Comparison of ENCODE assay signal across 22 cellular contexts in genomic region chr4:14863420-14864364, GRCh38.
DNase-seq lines count a peak whose midpoint lies in the region; ATAC-seq and TF ChIP-seq lines count a peak whose summit lies in the region.
"Had no signal": no experiment of that assay in that cellular context is flagged by ENCODE, and none has a peak within 500 bp of the region (broad histone marks: within the 10 kb centered on the region; RNA-seq: fewer than 3 reads in every experiment).

No MANE protein-coding gene starts in this region.

- no peaks in the 10 kb centered on the region for H3K79me2 ChIP-seq in neural progenitor cell (ENCODE audit: low read depth)
- H3K79me2 ChIP-seq: parathyroid adenoma had no signal

- H3K4me3 Mint-ChIP-seq in MCF 10A (ENCODE audit: unreplicated experiment): no peak overlapping the region
- no peak overlapping the region for H3K4me3 Mint-ChIP-seq in neural progenitor cell
- H3K4me3 Mint-ChIP-seq in WTC11: no peak overlapping the region
- H3K4me3 Mint-ChIP-seq: activated CD4-positive, alpha-beta T cell treated with anti-CD3 and anti-CD28 coated beads, Interleukin-2, amount 10 ng/mL, durations not matched to agents 24 days and 14 days; stimulated activated naive CD8-positive, alpha-beta T cell treated with anti-CD3 and anti-CD28 coated beads, Interleukin-15, amount 100 ng/mL, for 72 hours had no signal

- H3K4me1 Mint-ChIP-seq in MCF 10A (ENCODE audit: insufficient read depth, unreplicated experiment): peaks cover 6% of the 10 kb centered on the region
- H3K4me1 Mint-ChIP-seq in neural progenitor cell: peaks cover 38% of the 10 kb centered on the region
- H3K4me1 Mint-ChIP-seq in WTC11: peaks cover 8% of the 10 kb centered on the region
- H3K4me1 Mint-ChIP-seq: activated CD4-positive, alpha-beta T cell treated with anti-CD3 and anti-CD28 coated beads, Interleukin-2, amount 10 ng/mL, durations not matched to agents 24 days and 14 days; stimulated activated naive CD8-positive, alpha-beta T cell treated with anti-CD3 and anti-CD28 coated beads, Interleukin-15, amount 100 ng/mL, for 72 hours had no signal

- peak overlapping the region; percentile 48 to 54 for H3K27ac ChIP-seq in breast epithelium
- H3K27ac ChIP-seq in neural progenitor cell: peak overlapping the region; percentile 33
- H3K27ac ChIP-seq in transverse colon: peak overlapping the region; percentile 35 to 80 (median 60)
- H3K27ac ChIP-seq: 22Rv1, BLaER1, epithelial cell of prostate, HL-60, parathyroid adenoma had no signal

- no peaks in the 10 kb centered on the region for H3K27me3 ChIP-seq in breast epithelium
- H3K27me3 ChIP-seq in neural progenitor cell: peaks cover 37% of the 10 kb centered on the region
- peaks cover 6% of the 10 kb centered on the region for H3K27me3 ChIP-seq in transverse colon
- H3K27me3 ChIP-seq: BLaER1 had no signal

- no peaks in the 10 kb centered on the region for H3K9me3 ChIP-seq in breast epithelium
- H3K9me3 ChIP-seq in neural progenitor cell (ENCODE audit: low read depth): no peaks in the 10 kb centered on the region
- H3K9me3 ChIP-seq in transverse colon: no peaks in the 10 kb centered on the region
- H3K9me3 ChIP-seq: BLaER1 had no signal

- CTCF ChIA-PET in MCF 10A (lab: Yijun Ruan, JAX) (interaction anchor here (0.5 kb wide), 2 partner anchors 26 to 112 kb away, joined by 3 read pairs; no protein-coding TSS in a partner anchor), WTC11 (lab: Charles Lee) (no interaction called here)

- no peak for TF ChIP-seq CTCF in breast epithelium (IDR thresholded peaks at IDR 0.05)
- TF ChIP-seq CTCF in MCF 10A (IDR thresholded peaks at IDR 0.05; ENCODE audit: unreplicated experiment): no peak
- TF ChIP-seq CTCF in neural progenitor cell (IDR thresholded peaks at IDR 0.05): no peak
- TF ChIP-seq CTCF in transverse colon (IDR thresholded peaks at IDR 0.05): no peak
- TF ChIP-seq CTCF in WTC11 (IDR thresholded peaks at IDR 0.05): no peak

- intact Hi-C loops in breast epithelium (cut with DNase I; ENCODE audit: low total_unique reads): no loop called here
- intact Hi-C loops in MCF 10A (cut with micrococcal nuclease): no loop called here
- intact Hi-C loops in transverse colon (cut with DNase I; ENCODE audit: low total_unique reads): no loop called here

- no peak for DNase-seq in breast epithelium (ENCODE audit: low spot score in 2 of 2)
- no peak for DNase-seq in MCF 10A (ENCODE audit: unreplicated experiment)
- peak; percentile 58 for DNase-seq in ecto neural progenitor cell (ENCODE audit: low spot score)
- DNase-seq in neural progenitor cell (ENCODE audit: low spot score): peak; percentile 85
- DNase-seq in transverse colon: no peak
- DNase-seq in WTC11 (ENCODE audit: low spot score): no peak
- no peak for DNase-seq in NCI-H2227 treated with DMSO at 0.1 percent for 48 hours (lab: John Stamatoyannopoulos, UW)
- DNase-seq: activated CD4-positive, alpha-beta T cell treated with anti-CD3 and anti-CD28 coated beads, Interleukin-2, amount 10 ng/mL, durations not matched to agents 24 days and 14 days; Calu3; EL; IMR-90; NCI-H1417 treated with DMSO at 0.1 percent for 48 hours; NCI-H2171 treated with DMSO at 0.1 percent for 48 hours; NCI-H526 treated with DMSO at 0.1 percent for 48 hours; stimulated activated naive CD8-positive, alpha-beta T cell treated with anti-CD3 and anti-CD28 coated beads, Interleukin-15, amount 100 ng/mL, for 72 hours had no signal

- H3K9ac ChIP-seq in neural progenitor cell: no peak overlapping the region
- H3K9ac ChIP-seq: BLaER1, parathyroid adenoma had no signal

- H3K36me3 ChIP-seq in breast epithelium (no peaks in the 10 kb centered on the region), neural progenitor cell (no peaks in the 10 kb centered on the region), transverse colon (no peaks in the 10 kb centered on the region)
- H3K36me3 ChIP-seq: BLaER1 had no signal

- H3K27ac Mint-ChIP-seq in MCF 10A (ENCODE audit: low read depth, unreplicated experiment) (no peak overlapping the region), neural progenitor cell (peak overlapping the region; percentile 48), WTC11 (no peak overlapping the region)
- H3K27ac Mint-ChIP-seq: activated CD4-positive, alpha-beta T cell treated with anti-CD3 and anti-CD28 coated beads, Interleukin-2, amount 10 ng/mL, durations not matched to agents 24 days and 14 days; stimulated activated naive CD8-positive, alpha-beta T cell treated with anti-CD3 and anti-CD28 coated beads, Interleukin-15, amount 100 ng/mL, for 72 hours had no signal

- POLR2A ChIA-PET in MCF 10A (lab: Yijun Ruan, JAX): no interaction called here
- POLR2A ChIA-PET in WTC11 (lab: Charles Lee): no interaction called here

- H3K4me2 ChIP-seq in neural progenitor cell: peak overlapping the region; percentile 62
- H3K4me2 ChIP-seq: BLaER1 had no signal

- ATAC-seq in GM18870 (IDR thresholded peaks at IDR 0.05; ENCODE audit: unreplicated experiment): no peak
- ATAC-seq in WTC11: no peak
- ATAC-seq: stimulated activated naive CD8-positive, alpha-beta T cell treated with anti-CD3 and anti-CD28 coated beads, Interleukin-15, amount 100 ng/mL, for 72 hours had no signal

- H3K4me3 ChIP-seq in breast epithelium (peak overlapping the region in 2 of 3 donors; percentile 24 to 56), neural progenitor cell (peak overlapping the region; percentile 16), transverse colon (no peak overlapping the region)
- H3K4me3 ChIP-seq: BLaER1, lung had no signal

- TF ChIP-seq POLR2A in breast epithelium (IDR thresholded peaks at IDR 0.05) (no peak), transverse colon (IDR thresholded peaks at IDR 0.05) (no peak)

- no peaks in the 10 kb centered on the region for H3K36me3 Mint-ChIP-seq in MCF 10A (ENCODE audit: insufficient read depth, unreplicated experiment)
- no peaks in the 10 kb centered on the region for H3K36me3 Mint-ChIP-seq in neural progenitor cell
- H3K36me3 Mint-ChIP-seq in WTC11: no peaks in the 10 kb centered on the region

- no peak overlapping the region for H2AFZ ChIP-seq in neural progenitor cell (replicated peaks)
- H2AFZ ChIP-seq: parathyroid adenoma had no signal

- in situ Hi-C loops in transverse colon (cut with MboI; ENCODE audit: low pct_ligation_motif_present in 1 of 4, low pct_unique_long_range_greater_than_20kb in 1 of 4, low sequenced_read_pairs in 3 of 4): no loop called here

- WGBS in transverse colon (ENCODE audit: low coverage in 1 of 2), 2 donors: 74 to 75% methylated on average over 13 to 16 of the region's 16 CpGs

- no peak for TF ChIP-seq EP300 in transverse colon (IDR thresholded peaks at IDR 0.05; ENCODE audit: low read depth)

- H3K4me1 ChIP-seq in breast epithelium: no peaks in the 10 kb centered on the region
- H3K4me1 ChIP-seq in neural progenitor cell: peaks cover 43% of the 10 kb centered on the region
- H3K4me1 ChIP-seq in transverse colon: peaks cover 0 to 24% (median 5%) of the 10 kb centered on the region in 4 donors
- H3K4me1 ChIP-seq: BLaER1, parathyroid adenoma had no signal

- H3K27me3 Mint-ChIP-seq in MCF 10A (ENCODE audit: insufficient read depth, unreplicated experiment): no peaks in the 10 kb centered on the region
- H3K27me3 Mint-ChIP-seq in neural progenitor cell (ENCODE audit: insufficient read depth, low read depth): peaks cover 4% of the 10 kb centered on the region
- peaks cover 44% of the 10 kb centered on the region for H3K27me3 Mint-ChIP-seq in WTC11 (ENCODE audit: low read depth)

- H3K9me3 Mint-ChIP-seq in MCF 10A (ENCODE audit: unreplicated experiment) (no peaks in the 10 kb centered on the region), neural progenitor cell (no peaks in the 10 kb centered on the region), WTC11 (no peaks in the 10 kb centered on the region)
- H3K9me3 Mint-ChIP-seq: activated CD4-positive, alpha-beta T cell treated with anti-CD3 and anti-CD28 coated beads, Interleukin-2, amount 10 ng/mL, durations not matched to agents 24 days and 14 days; stimulated activated naive CD8-positive, alpha-beta T cell treated with anti-CD3 and anti-CD28 coated beads, Interleukin-15, amount 100 ng/mL, for 72 hours had no signal

- BruUV-seq in MCF 10A (replicated peaks; lab: Mats Ljungman, UMichigan): no TSS peak

- peaks cover 20% of the 10 kb centered on the region for H4K20me1 ChIP-seq in neural progenitor cell (ENCODE audit: low read depth)
- H4K20me1 ChIP-seq: BLaER1 had no signal

- H3F3A ChIP-seq in neural progenitor cell (ENCODE audit: low read depth): peaks cover 28% of the 10 kb centered on the region

TF ChIP-seq in WTC11, 78 proteins besides CTCF, POLR2A, EP300 and RAD21 (continues in another document):
- TF ChIP-seq ZNF121 (CRISPR knock-in tag; IDR thresholded peaks at IDR 0.05) (no peak), RORB (CRISPR knock-in tag; IDR thresholded peaks at IDR 0.05) (no peak), PRDM15 (CRISPR knock-in tag; IDR thresholded peaks at IDR 0.05) (no peak)

Comparison
In these comparisons a context has a peak if more than half of its experiments do, and no peak if none do; other contexts are left out.
1. DNase-seq: peak in ecto neural progenitor cell (single experiment) and neural progenitor cell (single experiment); none in breast epithelium (0 of 2), MCF 10A (single experiment), transverse colon (single experiment), WTC11 (single experiment) and NCI-H2227 treated with DMSO at 0.1 percent for 48 hours (single experiment).
2. H3K4me3 ChIP-seq: peak in breast epithelium (2 of 3) and neural progenitor cell (single experiment); none in transverse colon (0 of 4).
3. Peak in every context shown above with its lines, with median percentiles within 50 percentile points of each other: H3K27ac ChIP-seq.